In the genomic region with DNA sequence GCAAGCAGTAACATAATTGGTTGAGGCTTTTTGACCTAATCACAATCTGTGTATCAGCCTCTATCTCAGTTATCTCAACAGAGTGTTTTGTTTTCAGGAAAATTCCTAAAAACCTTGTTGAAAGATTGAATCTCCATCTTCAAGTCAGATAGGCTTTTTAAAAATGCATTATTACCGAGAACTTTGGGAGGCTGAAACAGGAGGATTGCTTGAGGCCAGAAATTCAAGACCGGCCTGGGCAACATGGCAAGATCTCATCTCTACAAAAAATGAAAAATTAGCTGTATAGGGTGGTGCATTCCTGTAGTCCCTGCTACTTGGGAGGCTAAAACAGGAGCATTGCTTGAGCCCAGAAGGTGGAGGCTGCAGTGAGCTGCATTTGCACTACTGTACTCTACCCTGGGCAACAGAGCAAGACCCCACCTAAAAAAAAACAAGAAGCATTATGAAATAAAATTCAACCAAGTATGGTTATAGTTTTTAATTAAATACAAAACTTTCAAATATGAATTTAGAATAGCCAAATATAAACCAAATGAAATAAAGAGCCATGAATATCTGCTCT, we compare ENCODE assay signal across 25 cellular contexts.
"Had no signal": no experiment of that assay in that cellular context is flagged by ENCODE, and none has a peak within 500 bp of the region (broad histone marks: within the 10 kb centered on the region; RNA-seq: fewer than 3 reads in every experiment).

No MANE protein-coding gene starts in this region.

- H3K27me3 ChIP-seq: ascending aorta, cardiac muscle cell, dorsolateral prefrontal cortex, gastrocnemius medialis, left lung, neural progenitor cell, uterus had no signal

- H3K4me2 ChIP-seq: neural progenitor cell had no signal

- H2AFZ ChIP-seq: neural progenitor cell had no signal

- H3K36me3 ChIP-seq: neural progenitor cell, uterus had no signal

- H3K9me3 ChIP-seq: ascending aorta, gastrocnemius medialis, left lung, thoracic aorta, uterus had no signal

- H3K9ac ChIP-seq: neural progenitor cell had no signal

- DNase-seq: activated CD4-positive, alpha-beta T cell treated with anti-CD3 and anti-CD28 coated beads for 36 hours; activated CD4-positive, alpha-beta T cell treated with anti-CD3 and anti-CD28 coated beads, Interleukin-2, amount 50 U/mL, for 48 hours; activated CD4-positive, CD25-positive, alpha-beta regulatory T cell; activated naive CD4-positive, alpha-beta T cell; activated T-cell treated with anti-CD3 and anti-CD28 coated beads, Interleukin-2, amount 50 U/mL, for 72 hours; cerebellar nuclear complex; dorsolateral prefrontal cortex; effector memory CD4-positive, alpha-beta T cell; gastrocnemius medialis; glutamatergic neuron; left lung; lower lobe of right lung; mesendoderm; natural killer cell; right cardiac atrium; stimulated activated CD4-positive, alpha-beta T cell treated with anti-CD3 and anti-CD28 coated beads, Interleukin-2, amount 100 ng/mL, for 48 hours; stimulated activated naive CD4-positive, alpha-beta T cell treated with Interleukin-2 at 50 U/mL for 16 hours; uterus had no signal

- FAIRE-seq: islet of Langerhans had no signal

- H3K4me3 ChIP-seq: ascending aorta, cardiac muscle cell, coronary artery, dorsolateral prefrontal cortex, gastrocnemius medialis, left lung, lower lobe of right lung, neural progenitor cell, thoracic aorta, uterus had no signal

- H3K27ac ChIP-seq: ascending aorta, cardiac muscle cell, coronary artery, dorsolateral prefrontal cortex, gastrocnemius medialis, lower lobe of right lung, neural progenitor cell, thoracic aorta, uterus had no signal

- H3K4me1 ChIP-seq: ascending aorta, gastrocnemius medialis, lower lobe of right lung, neural progenitor cell, uterus had no signal

- ATAC-seq: activated CD4-positive, alpha-beta T cell treated with anti-CD3 and anti-CD28 coated beads for 36 hours; activated naive CD4-positive, alpha-beta T cell treated with anti-CD3 and anti-CD28 coated beads, Interleukin-2, amount 50 U/mL, for 72 hours; activated T-cell treated with anti-CD3 and anti-CD28 coated beads, Interleukin-2, amount 50 U/mL, for 72 hours; gastrocnemius medialis; left lung; lower lobe of right lung; natural killer cell; right cardiac atrium had no signal
